ENCODE assay signal across 1 cellular context in genomic region chr11:27084407-27084985, GRCh38.
TF ChIP-seq lines count a peak whose summit lies in the region.

No MANE protein-coding gene starts in this region.

TF ChIP-seq in GM23338, 12 proteins besides CTCF, POLR2A, EP300 and RAD21 (continued from another document):
- TF ChIP-seq, protein P1, sequence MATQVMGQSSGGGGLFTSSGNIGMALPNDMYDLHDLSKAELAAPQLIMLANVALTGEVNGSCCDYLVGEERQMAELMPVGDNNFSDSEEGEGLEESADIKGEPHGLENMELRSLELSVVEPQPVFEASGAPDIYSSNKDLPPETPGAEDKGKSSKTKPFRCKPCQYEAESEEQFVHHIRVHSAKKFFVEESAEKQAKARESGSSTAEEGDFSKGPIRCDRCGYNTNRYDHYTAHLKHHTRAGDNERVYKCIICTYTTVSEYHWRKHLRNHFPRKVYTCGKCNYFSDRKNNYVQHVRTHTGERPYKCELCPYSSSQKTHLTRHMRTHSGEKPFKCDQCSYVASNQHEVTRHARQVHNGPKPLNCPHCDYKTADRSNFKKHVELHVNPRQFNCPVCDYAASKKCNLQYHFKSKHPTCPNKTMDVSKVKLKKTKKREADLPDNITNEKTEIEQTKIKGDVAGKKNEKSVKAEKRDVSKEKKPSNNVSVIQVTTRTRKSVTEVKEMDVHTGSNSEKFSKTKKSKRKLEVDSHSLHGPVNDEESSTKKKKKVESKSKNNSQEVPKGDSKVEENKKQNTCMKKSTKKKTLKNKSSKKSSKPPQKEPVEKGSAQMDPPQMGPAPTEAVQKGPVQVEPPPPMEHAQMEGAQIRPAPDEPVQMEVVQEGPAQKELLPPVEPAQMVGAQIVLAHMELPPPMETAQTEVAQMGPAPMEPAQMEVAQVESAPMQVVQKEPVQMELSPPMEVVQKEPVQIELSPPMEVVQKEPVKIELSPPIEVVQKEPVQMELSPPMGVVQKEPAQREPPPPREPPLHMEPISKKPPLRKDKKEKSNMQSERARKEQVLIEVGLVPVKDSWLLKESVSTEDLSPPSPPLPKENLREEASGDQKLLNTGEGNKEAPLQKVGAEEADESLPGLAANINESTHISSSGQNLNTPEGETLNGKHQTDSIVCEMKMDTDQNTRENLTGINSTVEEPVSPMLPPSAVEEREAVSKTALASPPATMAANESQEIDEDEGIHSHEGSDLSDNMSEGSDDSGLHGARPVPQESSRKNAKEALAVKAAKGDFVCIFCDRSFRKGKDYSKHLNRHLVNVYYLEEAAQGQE (IDR thresholded peaks at IDR 0.05; ENCODE audit: unreplicated experiment): no peak
- TF ChIP-seq POLR2AphosphoS5 (IDR thresholded peaks at IDR 0.05; ENCODE audit: low read depth) (no peak), STAT1 (IDR thresholded peaks at IDR 0.05; ENCODE audit: unreplicated experiment) (no peak), NANOG (IDR thresholded peaks at IDR 0.05; ENCODE audit: borderline replicate concordance) (no peak), JUNB (IDR thresholded peaks at IDR 0.05; ENCODE audit: unreplicated experiment) (no peak)
